In the genomic region with DNA sequence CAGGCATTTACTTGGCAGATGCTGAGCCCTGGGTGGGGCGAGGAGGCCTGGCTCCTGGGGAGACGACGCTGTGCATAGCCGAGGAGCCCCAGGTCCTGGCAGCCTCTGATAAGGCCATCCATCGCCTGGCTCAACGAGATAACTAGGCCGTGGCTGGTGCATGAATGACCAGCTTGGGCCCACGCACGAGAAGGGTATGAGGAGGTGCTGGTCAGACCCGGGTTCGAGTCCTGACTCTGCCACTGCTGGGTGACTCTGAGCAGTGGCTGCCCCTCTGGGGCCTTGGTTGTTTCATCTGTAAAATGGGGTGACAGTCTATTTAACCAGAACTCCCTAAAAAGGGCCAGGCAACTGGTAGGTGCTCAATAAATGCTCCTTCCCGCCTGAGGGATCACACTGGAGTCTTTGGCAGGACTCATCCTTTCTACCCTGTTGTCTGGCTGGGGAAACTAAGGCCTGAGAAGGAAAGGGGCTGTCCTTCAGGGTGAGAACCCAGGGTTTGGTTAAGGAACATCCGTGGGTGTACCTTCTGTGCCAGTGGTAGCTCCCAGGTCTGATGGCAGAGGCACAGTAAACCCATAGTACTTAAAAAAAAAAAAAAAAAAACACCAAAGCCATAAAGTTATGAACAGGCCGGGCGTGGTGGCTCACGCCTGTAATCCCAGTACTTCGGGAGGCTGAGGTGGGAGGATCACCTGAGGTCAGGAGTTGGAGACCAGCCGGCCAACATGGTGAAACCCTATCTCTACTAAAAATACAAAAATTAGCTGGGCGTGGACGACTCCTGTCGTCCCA, we compare ENCODE assay signal across 8 cellular contexts. TPM values are rescaled to one million over a fixed set of nuclear protein-coding genes. Genes with fewer than 3 reads are reported as not detected.
DNase-seq lines count a peak whose midpoint lies in the region; ATAC-seq and TF ChIP-seq lines count a peak whose summit lies in the region.

No MANE protein-coding gene starts in this region.

- no peaks in the 10 kb centered on the region for H3K9me3 Mint-ChIP-seq in chondrocyte (ENCODE audit: low read depth)

- peak overlapping the region; percentile 67 for H3K4me3 Mint-ChIP-seq in chondrocyte (ENCODE audit: unreplicated experiment)

- peak overlapping the region; percentile 86 for H3K27ac Mint-ChIP-seq in chondrocyte (ENCODE audit: unreplicated experiment)

- H3K9ac ChIP-seq in OCI-LY1 (ENCODE audit: low read length) = peak overlapping the region; percentile 11; the same call in 1 of the 2 replicates

- H3K4me3 ChIP-seq in OCI-LY1 (ENCODE audit: low read depth, low read length, poor library complexity, severe bottlenecking) = peak overlapping the region; percentile 14
- peak overlapping the region in 1 of 2 experiments; percentile 77 for H3K4me3 ChIP-seq in neutrophil (ENCODE audit: low read depth in 1 of 2, low read length in 1 of 2)

- H3K27me3 Mint-ChIP-seq in chondrocyte (ENCODE audit: low read depth) = peaks cover 2% of the 10 kb centered on the region

- no peaks in the 10 kb centered on the region for H3K9me2 ChIP-seq in OCI-LY1 (ENCODE audit: low read depth, low read length)

- H3K27ac ChIP-seq in C4-2B (peak overlapping the region; percentile 89), OCI-LY1 (ENCODE audit: low read depth, low read length, poor library complexity, severe bottlenecking) (peak overlapping the region; percentile 81), neutrophil (peak overlapping the region; percentile 89)

- H3K4me1 Mint-ChIP-seq in chondrocyte (ENCODE audit: low read depth) = peaks cover 9% of the 10 kb centered on the region

- no peaks in the 10 kb centered on the region for H4K20me1 ChIP-seq in OCI-LY1 (ENCODE audit: insufficient read depth, low read length)

- no peak overlapping the region for H2AFZ ChIP-seq in OCI-LY1 (ENCODE audit: low read length)

- peaks cover 6% of the 10 kb centered on the region; the same call in 1 of the 2 replicates for H3K79me2 ChIP-seq in OCI-LY1 (ENCODE audit: insufficient read depth, low read length)

- peak overlapping the region; percentile 8; the same call in 1 of the 2 replicates for H3K4me2 ChIP-seq in OCI-LY1 (ENCODE audit: low read length)

- H3K36me3 ChIP-seq in OCI-LY1 (ENCODE audit: insufficient read depth, low read length) (no peaks in the 10 kb centered on the region), neutrophil (no peaks in the 10 kb centered on the region)

- DNase-seq in chondrocyte (ENCODE audit: low spot score) (no peak), NCI-H2107 treated with DMSO at 0.1 percent for 48 hours (lab: John Stamatoyannopoulos, UW; ENCODE audit: unreplicated experiment) (no peak), GM10266 (ENCODE audit: extremely low spot score) (no peak)

- no peak for TF ChIP-seq CTCF in C4-2B (conservative IDR thresholded peaks at IDR 0.05)
- no peak for TF ChIP-seq CTCF in OCI-LY1 (IDR thresholded peaks at IDR 0.05; ENCODE audit: low read length)
- no peak for TF ChIP-seq CTCF in chondrocyte (IDR thresholded peaks at IDR 0.05)
- TF ChIP-seq CTCF in neutrophil (IDR thresholded peaks at IDR 0.05) = no peak
- no peak for TF ChIP-seq CTCF in GM10266 (IDR thresholded peaks at IDR 0.05; ENCODE audit: control insufficient read depth, insufficient read depth, low read depth, missing control alignments)

- no peak for ATAC-seq in HG03469 (IDR thresholded peaks at IDR 0.05; ENCODE audit: unreplicated experiment)
- no peak for ATAC-seq in HG03175 (IDR thresholded peaks at IDR 0.05; ENCODE audit: unreplicated experiment)

- H3K9me3 ChIP-seq in OCI-LY1 (ENCODE audit: low read length) (no peaks in the 10 kb centered on the region), neutrophil (no peaks in the 10 kb centered on the region)

- 0 out of 2 replicates have a peak, but pooled peaks cover 7% of the 10 kb centered on the region for H3F3A ChIP-seq in OCI-LY1 (ENCODE audit: insufficient read depth, low read length)

- H3K4me1 ChIP-seq in OCI-LY1 (ENCODE audit: insufficient read depth, low read length, severe bottlenecking) (peaks cover 32% of the 10 kb centered on the region), neutrophil (ENCODE audit: control insufficient read depth in 1 of 2, insufficient read depth in 1 of 2, low read depth in 1 of 2, low read length in 1 of 2) (peaks cover 21 to 29% of the 10 kb centered on the region in 2 experiments)

- H3K27me3 ChIP-seq in OCI-LY1 (ENCODE audit: insufficient read depth, low read length) (no peaks in the 10 kb centered on the region), neutrophil (peaks cover 19% of the 10 kb centered on the region)

- no peaks in the 10 kb centered on the region for H3K36me3 Mint-ChIP-seq in chondrocyte (ENCODE audit: low read depth)

RNA-seq across cellular contexts. Expression of a gene that starts 8.1 kb away (rescaled TPM):
- total RNA-seq in chondrocyte = 12.2 to 19.8 TPM (median 17.8 TPM) in 3 replicates

RNA-seq across cellular contexts. Expression of a gene that starts 33.0 kb away (rescaled TPM):
- total RNA-seq in chondrocyte = 0.31 TPM in 1 of 3 replicates, not detected in the others
